Comparison of ENCODE assay signal across 8 cellular contexts in the genomic region with DNA sequence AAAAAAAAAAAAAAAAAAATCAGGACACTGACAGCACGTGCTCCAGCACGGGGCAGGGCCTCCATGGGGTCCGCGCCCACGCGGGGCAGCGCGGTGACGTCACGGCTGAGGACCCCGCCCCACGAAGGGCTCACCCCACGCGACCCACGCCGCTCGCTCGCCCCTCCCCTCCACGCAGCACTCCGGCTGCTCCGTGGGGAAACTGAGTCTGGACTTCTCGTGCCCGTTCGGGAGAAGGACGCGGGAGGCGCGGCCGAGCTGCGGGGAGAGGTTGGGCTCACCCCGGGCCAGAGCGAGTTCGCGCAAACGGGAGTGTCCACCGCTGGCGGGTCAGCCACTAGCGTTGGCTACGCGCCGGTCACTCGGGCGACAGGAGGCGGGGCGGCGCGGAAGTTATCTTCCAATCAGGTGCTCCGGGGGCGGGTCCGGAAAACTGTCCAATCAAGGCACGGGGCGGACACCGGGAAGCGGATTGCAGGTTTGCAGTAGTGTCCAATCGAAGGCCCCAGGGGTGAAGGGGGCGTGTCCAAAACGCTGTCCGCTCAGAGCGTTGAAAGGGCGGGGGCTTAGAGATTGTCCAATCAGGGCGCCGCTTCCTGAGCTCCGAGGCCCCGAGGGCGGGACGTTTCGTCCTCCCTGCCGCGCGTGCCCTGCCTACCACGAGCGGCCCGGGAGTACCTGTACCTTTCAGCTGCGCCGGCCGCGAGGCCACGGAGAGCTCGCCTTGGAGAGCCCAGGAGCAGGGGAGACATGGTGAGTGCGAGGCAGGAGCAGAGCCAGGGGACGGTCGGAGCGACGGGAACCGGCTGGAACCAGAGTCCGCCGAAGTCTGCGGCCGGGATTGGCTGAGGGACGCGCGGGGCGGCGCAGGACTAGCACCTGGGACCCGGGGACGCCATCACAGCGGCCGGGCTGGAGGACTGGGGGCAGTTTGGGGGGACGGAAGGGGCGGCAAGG. TPM values are rescaled to one million over a fixed set of nuclear protein-coding genes. Genes with fewer than 3 reads are reported as not detected.
A peak's percentile ranks its signal among the peaks of the same experiment; 100 is the strongest.
DNase-seq lines count a peak whose midpoint lies in the region; TF ChIP-seq lines count a peak whose summit lies in the region.

Gene ZNF57 (plus strand): TSS at position 633 of the 957 bp plus-strand sequence. CDS start 118 bp downstream, at position 751.

- peaks cover 14% of the 10 kb centered on the region for H3K27me3 Mint-ChIP-seq in nephron progenitor cell (ENCODE audit: low read depth, poor library complexity)
- no peaks in the 10 kb centered on the region for H3K27me3 Mint-ChIP-seq in stimulated activated naive CD8-positive, alpha-beta T cell treated with anti-CD3 and anti-CD28 coated beads, Interleukin-15, Interleukin-2, amounts not matched to agents 100 ng/mL and 50 ng/mL, for 24 hours

- H3K4me3 ChIP-seq in fibroblast of villous mesenchyme (ENCODE audit: low read depth, low read length), result peak within 1 kb of the TSS; percentile 92

- no peak for TF ChIP-seq CTCF in fibroblast of villous mesenchyme (IDR thresholded peaks at IDR 0.05; ENCODE audit: insufficient read depth, low read depth, low read length)
- no peak for TF ChIP-seq CTCF in nephron progenitor cell (IDR thresholded peaks at IDR 0.05)

- peaks cover 13% of the 10 kb centered on the region for H3K4me1 Mint-ChIP-seq in nephron progenitor cell
- H3K4me1 Mint-ChIP-seq in stimulated activated naive CD8-positive, alpha-beta T cell treated with anti-CD3 and anti-CD28 coated beads, Interleukin-15, Interleukin-2, amounts not matched to agents 100 ng/mL and 50 ng/mL, for 24 hours (ENCODE audit: low read depth), result peaks cover 18% of the 10 kb centered on the region

- peak; percentile 100 for DNase-seq in EH (ENCODE audit: low read depth)
- DNase-seq in GOT3 (lab: John Stamatoyannopoulos, UW), result peak; percentile 88
- peak; percentile 99 for DNase-seq in LoVo (ENCODE audit: low spot score)
- peak; percentile 97 for DNase-seq in SHP77 treated with DMSO at 0.1 percent for 48 hours (lab: John Stamatoyannopoulos, UW)
- DNase-seq in activated gamma-delta T cell treated with anti-CD3 and anti-CD28 coated beads, Interleukin-2, amount 50 U/mL, for 16 hours (ENCODE audit: low read depth), result peak; percentile 98
- DNase-seq in fibroblast of villous mesenchyme (ENCODE audit: low read depth), result peak; percentile 99
- peak; percentile 99 for DNase-seq in nephron progenitor cell

- H3K36me3 Mint-ChIP-seq in nephron progenitor cell (ENCODE audit: low read depth), result peaks cover under 1% of the 10 kb centered on the region
- peaks cover 4% of the 10 kb centered on the region for H3K36me3 Mint-ChIP-seq in stimulated activated naive CD8-positive, alpha-beta T cell treated with anti-CD3 and anti-CD28 coated beads, Interleukin-15, Interleukin-2, amounts not matched to agents 100 ng/mL and 50 ng/mL, for 24 hours (ENCODE audit: low read depth)

- peaks cover 42% of the 10 kb centered on the region for H3K9me3 Mint-ChIP-seq in nephron progenitor cell
- H3K9me3 Mint-ChIP-seq in stimulated activated naive CD8-positive, alpha-beta T cell treated with anti-CD3 and anti-CD28 coated beads, Interleukin-15, Interleukin-2, amounts not matched to agents 100 ng/mL and 50 ng/mL, for 24 hours, result peaks cover 10% of the 10 kb centered on the region

- peak within 1 kb of the TSS; percentile 94 for H3K4me3 Mint-ChIP-seq in nephron progenitor cell
- peak within 1 kb of the TSS; percentile 96 for H3K4me3 Mint-ChIP-seq in stimulated activated naive CD8-positive, alpha-beta T cell treated with anti-CD3 and anti-CD28 coated beads, Interleukin-15, Interleukin-2, amounts not matched to agents 100 ng/mL and 50 ng/mL, for 24 hours

- H3K27ac Mint-ChIP-seq in nephron progenitor cell, result peak within 1 kb of the TSS; percentile 88
- H3K27ac Mint-ChIP-seq in stimulated activated naive CD8-positive, alpha-beta T cell treated with anti-CD3 and anti-CD28 coated beads, Interleukin-15, Interleukin-2, amounts not matched to agents 100 ng/mL and 50 ng/mL, for 24 hours, result peak within 1 kb of the TSS; percentile 88

RNA-seq across cellular contexts. Expression of gene ZNF57, which starts in this region (rescaled TPM):
- total RNA-seq in fibroblast of villous mesenchyme, result 3.9 and 6.0 TPM in 2 replicates

Comparison
In these comparisons a context has a peak if more than half of its experiments do, and no peak if none do; other contexts are left out.
1. Peak in every context shown above with its lines: DNase-seq and H3K4me3 ChIP-seq.